20 cellular contexts compared by ENCODE assay signal in genomic region chr6:120894077-120894476, GRCh38.
A peak's percentile ranks its signal among the peaks of the same experiment; 100 is the strongest.
DNase-seq lines count a peak whose midpoint lies in the region; ATAC-seq and TF ChIP-seq lines count a peak whose summit lies in the region.
"Had no signal": no experiment of that assay in that cellular context is flagged by ENCODE, and none has a peak within 500 bp of the region (broad histone marks: within the 10 kb centered on the region; RNA-seq: fewer than 3 reads in every experiment).

No MANE protein-coding gene starts in this region.

- no peak overlapping the region for H2AFZ ChIP-seq in osteoblast (ENCODE audit: low read length)
- H2AFZ ChIP-seq: GM23248 had no signal

- H3K4me1 ChIP-seq in osteoblast (ENCODE audit: insufficient read depth, low read length) = no peaks in the 10 kb centered on the region
- H3K4me1 ChIP-seq: esophagus squamous epithelium had no signal

- no peak overlapping the region for H3K27ac ChIP-seq in osteoblast (ENCODE audit: low read depth, low read length)
- H3K27ac ChIP-seq: cardiac muscle cell, esophagus squamous epithelium, GM23248 had no signal

- H3K4me1 Mint-ChIP-seq in glutamatergic neuron (ENCODE audit: low read depth, unreplicated experiment) = no peaks in the 10 kb centered on the region
- H3K4me1 Mint-ChIP-seq: natural killer cell, T-helper 17 cell, WTC11 had no signal

- no peak overlapping the region for H3K4me2 ChIP-seq in osteoblast (ENCODE audit: insufficient read depth, low read length)

- no peaks in the 10 kb centered on the region for H3K79me2 ChIP-seq in osteoblast (ENCODE audit: insufficient read depth, low read length)

- H3K9me3 Mint-ChIP-seq in glutamatergic neuron (ENCODE audit: unreplicated experiment) = peaks cover 7% of the 10 kb centered on the region

- ATAC-seq in GM18498 (IDR thresholded peaks at IDR 0.05; ENCODE audit: unreplicated experiment) = peak; percentile 82
- peak; percentile 87 for ATAC-seq in GM19397 (IDR thresholded peaks at IDR 0.05; ENCODE audit: unreplicated experiment)
- peak; percentile 85 for ATAC-seq in HG02763 (IDR thresholded peaks at IDR 0.05; ENCODE audit: unreplicated experiment)
- ATAC-seq in HG03520 (IDR thresholded peaks at IDR 0.05; ENCODE audit: unreplicated experiment) = peak; percentile 73
- ATAC-seq: natural killer cell; stimulated activated naive B cell treated with anti-CD40 and anti-IgM and Interleukin-4, amounts not matched to agents 10 μg/mL and 1 μg/mL and 100 μg/mL, for 72 hours; T-helper 17 cell; WTC11 had no signal

- no peak for TF ChIP-seq CTCF in osteoblast (IDR thresholded peaks at IDR 0.05; ENCODE audit: extremely low read depth, low read depth, low read length)
- no peak for TF ChIP-seq CTCF in glutamatergic neuron (IDR thresholded peaks at IDR 0.05; ENCODE audit: partially characterized antibody, unreplicated experiment)

- no peaks in the 10 kb centered on the region for H4K20me1 ChIP-seq in osteoblast (ENCODE audit: insufficient read depth, low read length)

- H3K27me3 ChIP-seq in osteoblast (ENCODE audit: insufficient read depth, low read length) = no peaks in the 10 kb centered on the region
- H3K27me3 ChIP-seq: cardiac muscle cell, esophagus squamous epithelium had no signal

- H3K4me3 ChIP-seq in osteoblast (ENCODE audit: insufficient read depth, low read length) = no peak overlapping the region
- H3K4me3 ChIP-seq: cardiac muscle cell, esophagus squamous epithelium, GM23248 had no signal

- peaks cover 2% of the 10 kb centered on the region for H3K27me3 Mint-ChIP-seq in glutamatergic neuron (ENCODE audit: unreplicated experiment)
- H3K27me3 Mint-ChIP-seq: T-helper 17 cell, type B pancreatic cell had no signal

- no peak overlapping the region for H3K27ac Mint-ChIP-seq in glutamatergic neuron (ENCODE audit: unreplicated experiment)
- H3K27ac Mint-ChIP-seq: activated T-helper 1 cell treated with anti-CD3 and anti-CD28 coated beads, Interleukin-12 subunit alpha, Interleukin-12 subunit beta, Interleukin-2, Interleukin-4 antibody, amounts not matched to agents 30 ng/mL and 10 ng/mL and 1 ng/mL, durations not matched to agents 14 hours and 24 hours and 36 hours; natural killer cell; stimulated activated naive B cell treated with anti-CD40 and anti-IgM and Interleukin-4, amounts not matched to agents 10 μg/mL and 1 μg/mL and 100 μg/mL, for 72 hours; T-helper 17 cell; type B pancreatic cell; WTC11 had no signal

- H3K4me3 Mint-ChIP-seq in glutamatergic neuron (ENCODE audit: unreplicated experiment) = no peak overlapping the region
- H3K4me3 Mint-ChIP-seq: activated T-helper 1 cell treated with anti-CD3 and anti-CD28 coated beads, Interleukin-12 subunit alpha, Interleukin-12 subunit beta, Interleukin-2, Interleukin-4 antibody, amounts not matched to agents 30 ng/mL and 10 ng/mL and 1 ng/mL, durations not matched to agents 14 hours and 24 hours and 36 hours; natural killer cell; stimulated activated naive B cell treated with anti-CD40 and anti-IgM and Interleukin-4, amounts not matched to agents 10 μg/mL and 1 μg/mL and 100 μg/mL, for 72 hours; T-helper 17 cell; type B pancreatic cell; WTC11 had no signal

- H3K9me3 ChIP-seq in osteoblast (ENCODE audit: low read depth, low read length) = no peaks in the 10 kb centered on the region

- no peaks in the 10 kb centered on the region for H3K36me3 ChIP-seq in osteoblast (ENCODE audit: insufficient read depth, low read length)
- H3K36me3 ChIP-seq: cardiac muscle cell, esophagus squamous epithelium had no signal

- peaks cover 5% of the 10 kb centered on the region for H3K36me3 Mint-ChIP-seq in glutamatergic neuron (ENCODE audit: unreplicated experiment)
- H3K36me3 Mint-ChIP-seq: stimulated activated naive B cell treated with anti-CD40 and anti-IgM and Interleukin-4, amounts not matched to agents 10 μg/mL and 1 μg/mL and 100 μg/mL, for 72 hours; type B pancreatic cell had no signal

- DNase-seq in osteoblast (ENCODE audit: insufficient read length, low spot score, missing footprints) = no peak
- no peak for DNase-seq in HCEC 1CT
- no peak for DNase-seq in activated CD4-positive, alpha-beta T cell treated with anti-CD3 and anti-CD28 coated beads for 48 hours
- no peak for DNase-seq in glutamatergic neuron
- DNase-seq: C1 segment of cervical spinal cord; esophagus squamous epithelium; GM23248; natural killer cell; NCI-H1417 treated with DMSO at 0.1 percent for 48 hours; SHP77; stimulated activated naive B cell treated with anti-CD40 and anti-IgM and Interleukin-4, amounts not matched to agents 10 μg/mL and 1 μg/mL and 100 μg/mL, for 72 hours; T-helper 17 cell had no signal
